ENCODE assay signal across 1 cellular context in the genomic region with DNA sequence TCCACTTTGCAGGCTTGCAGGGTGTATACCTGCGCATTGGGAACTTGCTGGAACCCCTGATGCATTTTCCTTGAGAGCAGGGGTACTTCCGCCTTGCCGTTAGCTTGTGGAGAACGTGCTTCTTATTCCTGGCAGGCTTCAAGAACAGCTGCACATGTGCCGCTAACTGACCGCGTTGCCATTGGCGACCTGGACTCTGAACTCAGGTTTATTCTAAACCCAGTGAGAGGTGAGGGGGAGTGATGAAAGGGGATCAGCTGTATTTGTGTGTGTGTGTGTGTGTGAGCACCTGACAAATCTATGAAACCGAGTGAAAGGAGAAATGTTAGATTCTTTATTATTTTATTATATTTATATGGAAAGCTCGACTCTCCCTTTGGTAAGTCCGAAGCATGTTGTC.
A peak's percentile ranks its signal among the peaks of the same experiment; 100 is the strongest.
TF ChIP-seq lines count a peak whose summit lies in the region.

No MANE protein-coding gene starts in this region.

TF ChIP-seq in HepG2, 621 proteins besides CTCF, POLR2A, EP300 and RAD21 (continued from another document and continues in another):
- TF ChIP-seq, protein P1, sequence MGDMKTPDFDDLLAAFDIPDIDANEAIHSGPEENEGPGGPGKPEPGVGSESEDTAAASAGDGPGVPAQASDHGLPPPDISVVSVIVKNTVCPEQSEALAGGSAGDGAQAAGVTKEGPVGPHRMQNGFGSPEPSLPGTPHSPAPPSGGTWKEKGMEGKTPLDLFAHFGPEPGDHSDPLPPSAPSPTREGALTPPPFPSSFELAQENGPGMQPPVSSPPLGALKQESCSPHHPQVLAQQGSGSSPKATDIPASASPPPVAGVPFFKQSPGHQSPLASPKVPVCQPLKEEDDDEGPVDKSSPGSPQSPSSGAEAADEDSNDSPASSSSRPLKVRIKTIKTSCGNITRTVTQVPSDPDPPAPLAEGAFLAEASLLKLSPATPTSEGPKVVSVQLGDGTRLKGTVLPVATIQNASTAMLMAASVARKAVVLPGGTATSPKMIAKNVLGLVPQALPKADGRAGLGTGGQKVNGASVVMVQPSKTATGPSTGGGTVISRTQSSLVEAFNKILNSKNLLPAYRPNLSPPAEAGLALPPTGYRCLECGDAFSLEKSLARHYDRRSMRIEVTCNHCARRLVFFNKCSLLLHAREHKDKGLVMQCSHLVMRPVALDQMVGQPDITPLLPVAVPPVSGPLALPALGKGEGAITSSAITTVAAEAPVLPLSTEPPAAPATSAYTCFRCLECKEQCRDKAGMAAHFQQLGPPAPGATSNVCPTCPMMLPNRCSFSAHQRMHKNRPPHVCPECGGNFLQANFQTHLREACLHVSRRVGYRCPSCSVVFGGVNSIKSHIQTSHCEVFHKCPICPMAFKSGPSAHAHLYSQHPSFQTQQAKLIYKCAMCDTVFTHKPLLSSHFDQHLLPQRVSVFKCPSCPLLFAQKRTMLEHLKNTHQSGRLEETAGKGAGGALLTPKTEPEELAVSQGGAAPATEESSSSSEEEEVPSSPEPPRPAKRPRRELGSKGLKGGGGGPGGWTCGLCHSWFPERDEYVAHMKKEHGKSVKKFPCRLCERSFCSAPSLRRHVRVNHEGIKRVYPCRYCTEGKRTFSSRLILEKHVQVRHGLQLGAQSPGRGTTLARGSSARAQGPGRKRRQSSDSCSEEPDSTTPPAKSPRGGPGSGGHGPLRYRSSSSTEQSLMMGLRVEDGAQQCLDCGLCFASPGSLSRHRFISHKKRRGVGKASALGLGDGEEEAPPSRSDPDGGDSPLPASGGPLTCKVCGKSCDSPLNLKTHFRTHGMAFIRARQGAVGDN (CRISPR knock-in tag; IDR thresholded peaks at IDR 0.05), result 0 out of 2 replicates have a peak, but pooled peaks have one; percentile 15
- TF ChIP-seq, protein P2, sequence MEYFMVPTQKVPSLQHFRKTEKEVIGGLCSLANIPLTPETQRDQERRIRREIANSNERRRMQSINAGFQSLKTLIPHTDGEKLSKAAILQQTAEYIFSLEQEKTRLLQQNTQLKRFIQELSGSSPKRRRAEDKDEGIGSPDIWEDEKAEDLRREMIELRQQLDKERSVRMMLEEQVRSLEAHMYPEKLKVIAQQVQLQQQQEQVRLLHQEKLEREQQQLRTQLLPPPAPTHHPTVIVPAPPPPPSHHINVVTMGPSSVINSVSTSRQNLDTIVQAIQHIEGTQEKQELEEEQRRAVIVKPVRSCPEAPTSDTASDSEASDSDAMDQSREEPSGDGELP (IDR thresholded peaks at IDR 0.05; ENCODE audit: borderline replicate concordance, low read depth), result peak; percentile 95
- TF ChIP-seq ZNF850 (CRISPR knock-in tag; conservative IDR thresholded peaks at IDR 0.05) (no peak), MYC (CRISPR knock-in tag; IDR thresholded peaks at IDR 0.05; ENCODE audit: borderline replicate concordance) (peak; percentile 60; the same call in 1 of the 2 replicates), REL (CRISPR knock-in tag; conservative IDR thresholded peaks at IDR 0.05) (no peak), EEA1 (CRISPR knock-in tag; IDR thresholded peaks at IDR 0.05; ENCODE audit: borderline replicate concordance) (no peak), ZNF841 (CRISPR knock-in tag; IDR thresholded peaks at IDR 0.05; ENCODE audit: borderline replicate concordance) (no peak), HMG20A (CRISPR knock-in tag; IDR thresholded peaks at IDR 0.05; ENCODE audit: borderline replicate concordance) (no peak), CHCHD3 (CRISPR knock-in tag; IDR thresholded peaks at IDR 0.05) (no peak), XRCC5 (optimal IDR thresholded peaks at IDR 0.05; ENCODE audit: low read length) (peak; percentile 20), ELF4 (CRISPR knock-in tag; IDR thresholded peaks at IDR 0.05; ENCODE audit: borderline replicate concordance) (no peak), ZNF543 (CRISPR knock-in tag; IDR thresholded peaks at IDR 0.05) (no peak), IKZF4 (CRISPR knock-in tag; IDR thresholded peaks at IDR 0.05; ENCODE audit: borderline replicate concordance, low read depth, not compliant biosample characterization) (no peak), GTF2F1 (IDR thresholded peaks at IDR 0.05; ENCODE audit: low read length) (no peak), TBP (CRISPR knock-in tag; IDR thresholded peaks at IDR 0.05) (no peak), MBNL3 (CRISPR knock-in tag; conservative IDR thresholded peaks at IDR 0.05) (no peak), ZNF432 (CRISPR knock-in tag; IDR thresholded peaks at IDR 0.05; ENCODE audit: borderline replicate concordance) (no peak), FOXM1 (CRISPR knock-in tag; IDR thresholded peaks at IDR 0.05) (no peak), GFI1 (CRISPR knock-in tag; IDR thresholded peaks at IDR 0.05; ENCODE audit: borderline replicate concordance) (no peak), SOX13 (IDR thresholded peaks at IDR 0.05) (no peak), SOX13 (CRISPR knock-in tag; conservative IDR thresholded peaks at IDR 0.05 in 1 of 2, IDR thresholded peaks at IDR 0.05 in 1 of 2) (0 out of 4 replicates have a peak, but pooled peaks of 1 of the 2 experiments have one; percentile 10), ZNF446 (CRISPR knock-in tag; IDR thresholded peaks at IDR 0.05) (no peak), ZNF780A (CRISPR knock-in tag; IDR thresholded peaks at IDR 0.05) (no peak), NCOA1 (CRISPR knock-in tag; IDR thresholded peaks at IDR 0.05) (no peak), SMAD1 (CRISPR knock-in tag; IDR thresholded peaks at IDR 0.05; ENCODE audit: borderline replicate concordance, low read depth) (no peak), ZBTB3 (CRISPR knock-in tag; IDR thresholded peaks at IDR 0.05; ENCODE audit: borderline replicate concordance, low read depth) (no peak), ZBTB38 (CRISPR knock-in tag; IDR thresholded peaks at IDR 0.05) (no peak), ZNF747 (CRISPR knock-in tag; IDR thresholded peaks at IDR 0.05; ENCODE audit: borderline replicate concordance) (no peak), ZNF567 (CRISPR knock-in tag; IDR thresholded peaks at IDR 0.05; ENCODE audit: borderline replicate concordance) (no peak), ISL2 (CRISPR knock-in tag; IDR thresholded peaks at IDR 0.05) (no peak), SIX1 (CRISPR knock-in tag; IDR thresholded peaks at IDR 0.05; ENCODE audit: borderline replicate concordance) (no peak), ZNF30 (CRISPR knock-in tag; IDR thresholded peaks at IDR 0.05) (no peak)
- TF ChIP-seq, protein P3, sequence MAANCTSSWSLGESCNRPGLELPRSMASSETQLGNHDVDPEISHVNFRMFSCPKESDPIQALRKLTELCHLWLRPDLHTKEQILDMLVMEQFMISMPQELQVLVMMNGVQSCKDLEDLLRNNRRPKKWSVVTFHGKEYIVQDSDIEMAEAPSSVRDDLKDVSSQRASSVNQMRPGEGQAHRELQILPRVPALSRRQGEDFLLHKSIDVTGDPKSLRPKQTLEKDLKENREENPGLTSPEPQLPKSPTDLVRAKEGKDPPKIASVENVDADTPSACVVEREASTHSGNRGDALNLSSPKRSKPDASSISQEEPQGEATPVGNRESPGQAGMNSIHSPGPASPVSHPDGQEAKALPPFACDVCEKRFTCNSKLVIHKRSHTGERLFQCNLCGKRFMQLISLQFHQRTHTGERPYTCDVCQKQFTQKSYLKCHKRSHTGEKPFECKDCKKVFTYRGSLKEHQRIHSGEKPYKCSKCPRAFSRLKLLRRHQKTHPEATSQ (CRISPR knock-in tag; IDR thresholded peaks at IDR 0.05; ENCODE audit: borderline replicate concordance), result no peak
- TF ChIP-seq, protein P4, sequence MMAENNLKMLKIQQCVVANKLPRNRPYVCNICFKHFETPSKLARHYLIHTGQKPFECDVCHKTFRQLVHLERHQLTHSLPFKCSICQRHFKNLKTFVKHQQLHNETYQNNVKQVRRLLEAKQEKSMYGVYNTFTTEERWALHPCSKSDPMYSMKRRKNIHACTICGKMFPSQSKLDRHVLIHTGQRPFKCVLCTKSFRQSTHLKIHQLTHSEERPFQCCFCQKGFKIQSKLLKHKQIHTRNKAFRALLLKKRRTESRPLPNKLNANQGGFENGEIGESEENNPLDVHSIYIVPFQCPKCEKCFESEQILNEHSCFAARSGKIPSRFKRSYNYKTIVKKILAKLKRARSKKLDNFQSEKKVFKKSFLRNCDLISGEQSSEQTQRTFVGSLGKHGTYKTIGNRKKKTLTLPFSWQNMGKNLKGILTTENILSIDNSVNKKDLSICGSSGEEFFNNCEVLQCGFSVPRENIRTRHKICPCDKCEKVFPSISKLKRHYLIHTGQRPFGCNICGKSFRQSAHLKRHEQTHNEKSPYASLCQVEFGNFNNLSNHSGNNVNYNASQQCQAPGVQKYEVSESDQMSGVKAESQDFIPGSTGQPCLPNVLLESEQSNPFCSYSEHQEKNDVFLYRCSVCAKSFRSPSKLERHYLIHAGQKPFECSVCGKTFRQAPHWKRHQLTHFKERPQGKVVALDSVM (CRISPR knock-in tag; IDR thresholded peaks at IDR 0.05), result no peak
- TF ChIP-seq, protein P5, sequence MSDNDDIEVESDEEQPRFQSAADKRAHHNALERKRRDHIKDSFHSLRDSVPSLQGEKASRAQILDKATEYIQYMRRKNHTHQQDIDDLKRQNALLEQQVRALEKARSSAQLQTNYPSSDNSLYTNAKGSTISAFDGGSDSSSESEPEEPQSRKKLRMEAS (IDR thresholded peaks at IDR 0.05), result peak; percentile 83
- TF ChIP-seq, protein P6, sequence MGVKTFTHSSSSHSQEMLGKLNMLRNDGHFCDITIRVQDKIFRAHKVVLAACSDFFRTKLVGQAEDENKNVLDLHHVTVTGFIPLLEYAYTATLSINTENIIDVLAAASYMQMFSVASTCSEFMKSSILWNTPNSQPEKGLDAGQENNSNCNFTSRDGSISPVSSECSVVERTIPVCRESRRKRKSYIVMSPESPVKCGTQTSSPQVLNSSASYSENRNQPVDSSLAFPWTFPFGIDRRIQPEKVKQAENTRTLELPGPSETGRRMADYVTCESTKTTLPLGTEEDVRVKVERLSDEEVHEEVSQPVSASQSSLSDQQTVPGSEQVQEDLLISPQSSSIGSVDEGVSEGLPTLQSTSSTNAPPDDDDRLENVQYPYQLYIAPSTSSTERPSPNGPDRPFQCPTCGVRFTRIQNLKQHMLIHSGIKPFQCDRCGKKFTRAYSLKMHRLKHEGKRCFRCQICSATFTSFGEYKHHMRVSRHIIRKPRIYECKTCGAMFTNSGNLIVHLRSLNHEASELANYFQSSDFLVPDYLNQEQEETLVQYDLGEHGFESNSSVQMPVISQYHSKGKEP (CRISPR knock-in tag; IDR thresholded peaks at IDR 0.05), result no peak
- TF ChIP-seq, protein P7, sequence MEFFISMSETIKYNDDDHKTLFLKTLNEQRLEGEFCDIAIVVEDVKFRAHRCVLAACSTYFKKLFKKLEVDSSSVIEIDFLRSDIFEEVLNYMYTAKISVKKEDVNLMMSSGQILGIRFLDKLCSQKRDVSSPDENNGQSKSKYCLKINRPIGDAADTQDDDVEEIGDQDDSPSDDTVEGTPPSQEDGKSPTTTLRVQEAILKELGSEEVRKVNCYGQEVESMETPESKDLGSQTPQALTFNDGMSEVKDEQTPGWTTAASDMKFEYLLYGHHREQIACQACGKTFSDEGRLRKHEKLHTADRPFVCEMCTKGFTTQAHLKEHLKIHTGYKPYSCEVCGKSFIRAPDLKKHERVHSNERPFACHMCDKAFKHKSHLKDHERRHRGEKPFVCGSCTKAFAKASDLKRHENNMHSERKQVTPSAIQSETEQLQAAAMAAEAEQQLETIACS (CRISPR knock-in tag; IDR thresholded peaks at IDR 0.05), result no peak
- TF ChIP-seq, protein P8, sequence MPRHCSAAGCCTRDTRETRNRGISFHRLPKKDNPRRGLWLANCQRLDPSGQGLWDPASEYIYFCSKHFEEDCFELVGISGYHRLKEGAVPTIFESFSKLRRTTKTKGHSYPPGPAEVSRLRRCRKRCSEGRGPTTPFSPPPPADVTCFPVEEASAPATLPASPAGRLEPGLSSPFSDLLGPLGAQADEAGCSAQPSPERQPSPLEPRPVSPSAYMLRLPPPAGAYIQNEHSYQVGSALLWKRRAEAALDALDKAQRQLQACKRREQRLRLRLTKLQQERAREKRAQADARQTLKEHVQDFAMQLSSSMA (CRISPR knock-in tag; IDR thresholded peaks at IDR 0.05), result no peak
- TF ChIP-seq, protein P9, sequence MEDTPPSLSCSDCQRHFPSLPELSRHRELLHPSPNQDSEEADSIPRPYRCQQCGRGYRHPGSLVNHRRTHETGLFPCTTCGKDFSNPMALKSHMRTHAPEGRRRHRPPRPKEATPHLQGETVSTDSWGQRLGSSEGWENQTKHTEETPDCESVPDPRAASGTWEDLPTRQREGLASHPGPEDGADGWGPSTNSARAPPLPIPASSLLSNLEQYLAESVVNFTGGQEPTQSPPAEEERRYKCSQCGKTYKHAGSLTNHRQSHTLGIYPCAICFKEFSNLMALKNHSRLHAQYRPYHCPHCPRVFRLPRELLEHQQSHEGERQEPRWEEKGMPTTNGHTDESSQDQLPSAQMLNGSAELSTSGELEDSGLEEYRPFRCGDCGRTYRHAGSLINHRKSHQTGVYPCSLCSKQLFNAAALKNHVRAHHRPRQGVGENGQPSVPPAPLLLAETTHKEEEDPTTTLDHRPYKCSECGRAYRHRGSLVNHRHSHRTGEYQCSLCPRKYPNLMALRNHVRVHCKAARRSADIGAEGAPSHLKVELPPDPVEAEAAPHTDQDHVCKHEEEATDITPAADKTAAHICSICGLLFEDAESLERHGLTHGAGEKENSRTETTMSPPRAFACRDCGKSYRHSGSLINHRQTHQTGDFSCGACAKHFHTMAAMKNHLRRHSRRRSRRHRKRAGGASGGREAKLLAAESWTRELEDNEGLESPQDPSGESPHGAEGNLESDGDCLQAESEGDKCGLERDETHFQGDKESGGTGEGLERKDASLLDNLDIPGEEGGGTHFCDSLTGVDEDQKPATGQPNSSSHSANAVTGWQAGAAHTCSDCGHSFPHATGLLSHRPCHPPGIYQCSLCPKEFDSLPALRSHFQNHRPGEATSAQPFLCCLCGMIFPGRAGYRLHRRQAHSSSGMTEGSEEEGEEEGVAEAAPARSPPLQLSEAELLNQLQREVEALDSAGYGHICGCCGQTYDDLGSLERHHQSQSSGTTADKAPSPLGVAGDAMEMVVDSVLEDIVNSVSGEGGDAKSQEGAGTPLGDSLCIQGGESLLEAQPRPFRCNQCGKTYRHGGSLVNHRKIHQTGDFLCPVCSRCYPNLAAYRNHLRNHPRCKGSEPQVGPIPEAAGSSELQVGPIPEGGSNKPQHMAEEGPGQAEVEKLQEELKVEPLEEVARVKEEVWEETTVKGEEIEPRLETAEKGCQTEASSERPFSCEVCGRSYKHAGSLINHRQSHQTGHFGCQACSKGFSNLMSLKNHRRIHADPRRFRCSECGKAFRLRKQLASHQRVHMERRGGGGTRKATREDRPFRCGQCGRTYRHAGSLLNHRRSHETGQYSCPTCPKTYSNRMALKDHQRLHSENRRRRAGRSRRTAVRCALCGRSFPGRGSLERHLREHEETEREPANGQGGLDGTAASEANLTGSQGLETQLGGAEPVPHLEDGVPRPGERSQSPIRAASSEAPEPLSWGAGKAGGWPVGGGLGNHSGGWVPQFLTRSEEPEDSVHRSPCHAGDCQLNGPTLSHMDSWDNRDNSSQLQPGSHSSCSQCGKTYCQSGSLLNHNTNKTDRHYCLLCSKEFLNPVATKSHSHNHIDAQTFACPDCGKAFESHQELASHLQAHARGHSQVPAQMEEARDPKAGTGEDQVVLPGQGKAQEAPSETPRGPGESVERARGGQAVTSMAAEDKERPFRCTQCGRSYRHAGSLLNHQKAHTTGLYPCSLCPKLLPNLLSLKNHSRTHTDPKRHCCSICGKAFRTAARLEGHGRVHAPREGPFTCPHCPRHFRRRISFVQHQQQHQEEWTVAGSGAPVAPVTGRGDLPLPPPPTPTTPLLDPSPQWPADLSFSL (CRISPR knock-in tag; IDR thresholded peaks at IDR 0.05), result peak; percentile 74
- TF ChIP-seq, protein P10, sequence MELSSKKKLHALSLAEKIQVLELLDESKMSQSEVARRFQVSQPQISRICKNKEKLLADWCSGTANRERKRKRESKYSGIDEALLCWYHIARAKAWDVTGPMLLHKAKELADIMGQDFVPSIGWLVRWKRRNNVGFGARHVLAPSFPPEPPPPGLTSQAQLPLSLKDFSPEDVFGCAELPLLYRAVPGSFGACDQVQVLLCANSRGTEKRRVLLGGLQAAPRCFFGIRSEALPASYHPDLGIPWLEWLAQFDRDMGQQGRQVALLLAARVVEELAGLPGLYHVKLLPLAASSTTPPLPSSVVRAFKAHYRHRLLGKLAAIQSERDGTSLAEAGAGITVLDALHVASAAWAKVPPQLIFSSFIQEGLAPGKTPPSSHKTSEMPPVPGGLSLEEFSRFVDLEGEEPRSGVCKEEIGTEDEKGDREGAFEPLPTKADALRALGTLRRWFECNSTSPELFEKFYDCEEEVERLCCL (CRISPR knock-in tag; IDR thresholded peaks at IDR 0.05; ENCODE audit: borderline replicate concordance), result no peak
